ENCODE assay signal across 29 cellular contexts in genomic region chr2:205972113-205972512, GRCh38.
DNase-seq lines count a peak whose midpoint lies in the region; ATAC-seq, FAIRE-seq and TF ChIP-seq lines count a peak whose summit lies in the region.
"Had no signal": no experiment of that assay in that cellular context is flagged by ENCODE, and none has a peak within 500 bp of the region (broad histone marks: within the 10 kb centered on the region; RNA-seq: fewer than 3 reads in every experiment).

No MANE protein-coding gene starts in this region.

- H3K9me3 ChIP-seq in H1 (ENCODE audit: insufficient read depth in 2 of 2, low read depth in 1 of 2, low read length in 1 of 2) (no peaks in the 10 kb centered on the region), aorta (ENCODE audit: control insufficient read depth, low read length) (no peaks in the 10 kb centered on the region)
- H3K9me3 ChIP-seq: right atrium auricular region, SK-N-SH, vagina had no signal

- no peak overlapping the region for H3K56ac ChIP-seq in H1 (replicated peaks; ENCODE audit: insufficient read length, low read depth, low read length)

- H2BK5ac ChIP-seq in H1 (ENCODE audit: low read depth, low read length) = no peak overlapping the region

- H3K9me3 Mint-ChIP-seq in activated CD8-positive, alpha-beta memory T cell treated with anti-CD3 and anti-CD28 coated beads, Interleukin-2, amount 10 ng/mL, durations not matched to agents 7 days and 5 days (ENCODE audit: low read depth) = no peaks in the 10 kb centered on the region
- H3K9me3 Mint-ChIP-seq in osteocyte (ENCODE audit: unreplicated experiment) = no peaks in the 10 kb centered on the region
- no peaks in the 10 kb centered on the region for H3K9me3 Mint-ChIP-seq in activated naive CD8-positive, alpha-beta T cell treated with anti-CD3 and anti-CD28 coated beads, Interleukin-2, amount 50 U/mL, for 24 hours
- H3K9me3 Mint-ChIP-seq: activated CD4-positive, alpha-beta memory T cell treated with anti-CD3 and anti-CD28 coated beads, Interleukin-2, amount 10 ng/mL, durations not matched to agents 7 days and 5 days; activated naive CD8-positive, alpha-beta T cell treated with anti-CD3 and anti-CD28 coated beads for 36 hours; natural killer cell; T-helper 1 cell treated with Interleukin-12 subunit alpha and Interleukin-12 subunit beta and Interleukin-4 antibody, amounts not matched to agents 30 μg/mL and 1 μg/mL, for 36 hours had no signal

- no peak for TF ChIP-seq CTCF in H1 (IDR thresholded peaks at IDR 0.05; ENCODE audit: control extremely low read depth in 1 of 3, insufficient read depth in 1 of 3, low read depth in 1 of 3, low read length in 3 of 3)
- TF ChIP-seq CTCF in osteocyte (IDR thresholded peaks at IDR 0.05) = no peak

- 94% methylated on average over 1 of the region's 1 CpG; no CpG with 5 or more reads in 1 of the 2 experiments for whole genome bisulfite sequencing in H1 (ENCODE audit: extremely low coverage in 1 of 2, insufficient coverage in 1 of 2, insufficient read length in 1 of 2, insufficient replicate concordance in 2 of 2, low coverage in 1 of 2, low lambda C conversion rate in 2 of 2, missing lambda C conversion rate in 1 of 2), 2 experiments
- WGBS in aorta, 2 donors = 82 to 100% methylated on average over 1 of the region's 1 CpG

- FAIRE-seq in H1 (lab: Jason Lieb, UNC) (no peak), GM12891 (lab: Jason Lieb, UNC) (no peak)
- FAIRE-seq: A204.1, astrocyte, endothelial cell of umbilical vein, G401.6, GM19239 had no signal

- H4K8ac ChIP-seq in H1 (ENCODE audit: extremely low read depth, insufficient read depth, low read length) = no peak overlapping the region

- no peak overlapping the region for H2AFZ ChIP-seq in H1 (ENCODE audit: low read length)

- TF ChIP-seq EP300 in H1 (IDR thresholded peaks at IDR 0.05; ENCODE audit: borderline replicate concordance in 1 of 2, low read depth in 2 of 2, low read length in 2 of 2) = no peak

- TF ChIP-seq POLR2A in H1 (IDR thresholded peaks at IDR 0.05; ENCODE audit: control extremely low read depth in 1 of 2, low read depth in 2 of 2, low read length in 2 of 2) (no peak), GM12891 (IDR thresholded peaks at IDR 0.05; ENCODE audit: low read depth, low read length) (no peak)

- TF ChIP-seq RAD21 in H1 (IDR thresholded peaks at IDR 0.05 in 1 of 2, conservative IDR thresholded peaks at IDR 0.05 in 1 of 2; ENCODE audit: low read depth in 2 of 2, low read length in 2 of 2) = no peak

- no peak overlapping the region for H4K91ac ChIP-seq in H1 (replicated peaks; ENCODE audit: insufficient read length, low read length)

- intact Hi-C loops in aorta (cut with DNase I) = no loop called here

- no peaks in the 10 kb centered on the region for H4K20me1 ChIP-seq in H1 (replicated peaks in 1 of 2; ENCODE audit: control insufficient read depth in 1 of 2, insufficient read depth in 2 of 2, low read length in 2 of 2)

- no peak overlapping the region for H3K4ac ChIP-seq in H1 (replicated peaks; ENCODE audit: insufficient read length, low read depth, low read length)

- H2BK120ac ChIP-seq in H1 (replicated peaks; ENCODE audit: low read depth, low read length) = no peak overlapping the region

- peak; percentile 18 for DNase-seq in activated CD8-positive, alpha-beta memory T cell treated with anti-CD3 and anti-CD28 coated beads, Interleukin-2, amount 10 ng/mL, durations not matched to agents 7 days and 5 days
- DNase-seq in activated CD8-positive, alpha-beta memory T cell treated with anti-CD3 and anti-CD28 coated beads, Interleukin-2, amount 50 U/mL, for 4 hours = no peak
- DNase-seq in H1 (ENCODE audit: low read depth in 1 of 2, low spot score in 2 of 2) (no peak), osteocyte (ENCODE audit: extremely low spot score, unreplicated experiment) (peak; percentile 13), T-helper 2 cell (no peak), GM12891 (ENCODE audit: insufficient read length, low spot score) (no peak), aorta (no peak)
- no peak for DNase-seq in activated naive CD8-positive, alpha-beta T cell treated with anti-CD3 and anti-CD28 coated beads, Interleukin-2, amount 50 U/mL, for 24 hours
- DNase-seq: activated CD4-positive, alpha-beta memory T cell treated with anti-CD3 and anti-CD28 coated beads, Interleukin-2, amount 10 ng/mL, durations not matched to agents 7 days and 5 days; activated CD4-positive, alpha-beta T cell treated with anti-CD3 and anti-CD28 coated beads for 1 hour; activated effector memory CD4-positive, alpha-beta T cell treated with Interleukin-2 at 50 U/mL for 16 hours; activated naive CD8-positive, alpha-beta T cell treated with anti-CD3 and anti-CD28 coated beads for 36 hours; Kasumi-1; midbrain; natural killer cell; NCI-H446 treated with DMSO at 0.1 percent for 48 hours; SK-N-SH; stimulated activated CD4-positive, alpha-beta T cell treated with anti-CD3 and anti-CD28 coated beads, Interleukin-12 subunit alpha, Interleukin-12 subunit beta, amount 100 ng/mL, for 4 hours; stimulated activated CD4-positive, alpha-beta T cell treated with anti-CD3 and anti-CD28 coated beads, Interleukin-4, amount 100 ng/mL, for 1 hour; substantia nigra had no signal

- no peak overlapping the region for H3K4me3 ChIP-seq in H1 (ENCODE audit: extremely low read depth in 1 of 4, insufficient read depth in 2 of 4, low read depth in 3 of 4, low read length in 4 of 4)
- H3K4me3 ChIP-seq in aorta (ENCODE audit: low read length in 2 of 2) = no peak overlapping the region
- H3K4me3 ChIP-seq: right atrium auricular region, vagina had no signal

- no peak overlapping the region for H2AK5ac ChIP-seq in H1 (ENCODE audit: low read depth, low read length)

- H3K36me3 ChIP-seq in H1 (ENCODE audit: control insufficient read depth in 2 of 4, insufficient read depth in 4 of 4, low read length in 3 of 4) = 0 out of 8 replicates have a peak, but pooled peaks cover 0 to 2% (median 0%) of the 10 kb centered on the region in 4 experiments
- no peaks in the 10 kb centered on the region for H3K36me3 ChIP-seq in aorta (ENCODE audit: control insufficient read depth in 1 of 2, insufficient read depth in 2 of 2, low read length in 1 of 2)
- H3K36me3 ChIP-seq: right atrium auricular region, vagina had no signal

- H3K79me1 ChIP-seq in H1 (ENCODE audit: low read depth, low read length) = no peaks in the 10 kb centered on the region; the same call in 1 of the 2 replicates

- H3K23me2 ChIP-seq in H1 (ENCODE audit: low read depth, low read length) = no peaks in the 10 kb centered on the region

- H3K4me1 ChIP-seq in H1 (replicated peaks in 1 of 4; ENCODE audit: control insufficient read depth in 3 of 4, insufficient read depth in 4 of 4, low read length in 3 of 4) (peaks cover 0 to 4% (median 2%) of the 10 kb centered on the region in 4 experiments; a peak in 2 of 7 replicates), aorta (ENCODE audit: control insufficient read depth in 1 of 2, insufficient read depth in 2 of 2, low read length in 2 of 2) (no peaks in the 10 kb centered on the region)
- H3K4me1 ChIP-seq: right atrium auricular region, vagina had no signal

- no peak overlapping the region for H3K27ac ChIP-seq in H1 (ENCODE audit: low read depth, low read length)
- no peak overlapping the region for H3K27ac ChIP-seq in aorta (ENCODE audit: low read depth in 1 of 2, low read length in 2 of 2)
- H3K27ac ChIP-seq: right atrium auricular region, vagina had no signal

- H3K27me3 ChIP-seq in H1 (replicated peaks in 1 of 4; ENCODE audit: control insufficient read depth in 3 of 4, extremely low read depth in 1 of 4, insufficient read depth in 3 of 4, low read length in 3 of 4) (no peaks in the 10 kb centered on the region), aorta (ENCODE audit: control insufficient read depth in 1 of 2, insufficient read depth in 2 of 2, low read length in 1 of 2) (no peaks in the 10 kb centered on the region)
- H3K27me3 ChIP-seq: right atrium auricular region, vagina had no signal

- H2BK20ac ChIP-seq in H1 (ENCODE audit: low read length) = peak overlapping the region; percentile 40; the same call in 1 of the 2 replicates

- CTCF ChIA-PET in activated CD8-positive, alpha-beta memory T cell treated with anti-CD3 and anti-CD28 coated beads, Interleukin-2, amount 10 ng/mL, durations not matched to agents 7 days and 5 days (lab: Charles Lee) = interaction anchor here (0.6 kb wide), 1 partner anchor 46 kb away, joined by 3 read pairs; no protein-coding TSS in a partner anchor
- CTCF ChIA-PET in H1 (lab: Charles Lee; ENCODE audit: partially characterized antibody) = interaction anchor here (0.7 to 1.9 kb wide), 8 partner anchors 11 to 182 kb away, joined by 3 to 8 read pairs (median 3); no protein-coding TSS in a partner anchor

- ATAC-seq in activated CD8-positive, alpha-beta memory T cell treated with anti-CD3 and anti-CD28 coated beads, Interleukin-2, amount 10 ng/mL, durations not matched to agents 7 days and 5 days = no peak
- ATAC-seq in activated naive CD8-positive, alpha-beta T cell treated with anti-CD3 and anti-CD28 coated beads, Interleukin-2, amount 50 U/mL, for 24 hours = no peak
- ATAC-seq in aorta (ENCODE audit: low FRiP score) = no peak
- ATAC-seq: natural killer cell had no signal

- POLR2A ChIA-PET in H1 (lab: Charles Lee; ENCODE audit: partially characterized antibody) = interaction anchor here (0.6 to 1.2 kb wide), 3 partner anchors 35 to 165 kb away, joined by 3 to 5 read pairs (median 3); no protein-coding TSS in a partner anchor

- H3K4me3 Mint-ChIP-seq in activated CD8-positive, alpha-beta memory T cell treated with anti-CD3 and anti-CD28 coated beads, Interleukin-2, amount 10 ng/mL, durations not matched to agents 7 days and 5 days = no peak overlapping the region
- H3K4me3 Mint-ChIP-seq in osteocyte (ENCODE audit: unreplicated experiment) = no peak overlapping the region
- H3K4me3 Mint-ChIP-seq in activated naive CD8-positive, alpha-beta T cell treated with anti-CD3 and anti-CD28 coated beads, Interleukin-2, amount 50 U/mL, for 24 hours = no peak overlapping the region
- H3K4me3 Mint-ChIP-seq: activated CD4-positive, alpha-beta memory T cell treated with anti-CD3 and anti-CD28 coated beads, Interleukin-2, amount 10 ng/mL, durations not matched to agents 7 days and 5 days; activated naive CD8-positive, alpha-beta T cell treated with anti-CD3 and anti-CD28 coated beads for 36 hours; B cell; natural killer cell; T-helper 1 cell treated with Interleukin-12 subunit alpha and Interleukin-12 subunit beta and Interleukin-4 antibody, amounts not matched to agents 30 μg/mL and 1 μg/mL, for 36 hours had no signal

- H2BK12ac ChIP-seq in H1 (ENCODE audit: low read depth, low read length) = no peak overlapping the region

- H3K27me3 Mint-ChIP-seq in activated CD8-positive, alpha-beta memory T cell treated with anti-CD3 and anti-CD28 coated beads, Interleukin-2, amount 10 ng/mL, durations not matched to agents 7 days and 5 days = peaks cover 21% of the 10 kb centered on the region
- H3K27me3 Mint-ChIP-seq in osteocyte (ENCODE audit: unreplicated experiment) = peaks cover 21% of the 10 kb centered on the region
- peaks cover 17% of the 10 kb centered on the region for H3K27me3 Mint-ChIP-seq in activated naive CD8-positive, alpha-beta T cell treated with anti-CD3 and anti-CD28 coated beads, Interleukin-2, amount 50 U/mL, for 24 hours

- peaks cover 1% of the 10 kb centered on the region for H3K4me1 Mint-ChIP-seq in activated CD8-positive, alpha-beta memory T cell treated with anti-CD3 and anti-CD28 coated beads, Interleukin-2, amount 10 ng/mL, durations not matched to agents 7 days and 5 days
- H3K4me1 Mint-ChIP-seq in osteocyte (ENCODE audit: unreplicated experiment) = peaks cover 5% of the 10 kb centered on the region
- H3K4me1 Mint-ChIP-seq in activated naive CD8-positive, alpha-beta T cell treated with anti-CD3 and anti-CD28 coated beads, Interleukin-2, amount 50 U/mL, for 24 hours = no peaks in the 10 kb centered on the region
- H3K4me1 Mint-ChIP-seq: activated naive CD8-positive, alpha-beta T cell treated with anti-CD3 and anti-CD28 coated beads for 36 hours; B cell; natural killer cell had no signal

- H3K36me3 Mint-ChIP-seq in activated CD8-positive, alpha-beta memory T cell treated with anti-CD3 and anti-CD28 coated beads, Interleukin-2, amount 10 ng/mL, durations not matched to agents 7 days and 5 days = no peaks in the 10 kb centered on the region
- H3K36me3 Mint-ChIP-seq in osteocyte (ENCODE audit: unreplicated experiment) = no peaks in the 10 kb centered on the region
- no peaks in the 10 kb centered on the region for H3K36me3 Mint-ChIP-seq in activated naive CD8-positive, alpha-beta T cell treated with anti-CD3 and anti-CD28 coated beads, Interleukin-2, amount 50 U/mL, for 24 hours (ENCODE audit: low read depth)
- H3K36me3 Mint-ChIP-seq: activated naive CD8-positive, alpha-beta T cell treated with anti-CD3 and anti-CD28 coated beads for 36 hours; natural killer cell had no signal

- H3K4me2 ChIP-seq in H1 (ENCODE audit: insufficient read depth in 1 of 2, low read depth in 2 of 2, low read length in 2 of 2) = no peak overlapping the region
- H3K4me2 ChIP-seq: SK-N-SH had no signal

- H3K18ac ChIP-seq in H1 (ENCODE audit: extremely low read depth, low read length) = no peak overlapping the region

- no peak overlapping the region for H3K27ac Mint-ChIP-seq in activated CD8-positive, alpha-beta memory T cell treated with anti-CD3 and anti-CD28 coated beads, Interleukin-2, amount 10 ng/mL, durations not matched to agents 7 days and 5 days
- no peak overlapping the region for H3K27ac Mint-ChIP-seq in osteocyte (ENCODE audit: unreplicated experiment)
- no peak overlapping the region for H3K27ac Mint-ChIP-seq in activated naive CD8-positive, alpha-beta T cell treated with anti-CD3 and anti-CD28 coated beads, Interleukin-2, amount 50 U/mL, for 24 hours
- H3K27ac Mint-ChIP-seq: activated CD4-positive, alpha-beta memory T cell treated with anti-CD3 and anti-CD28 coated beads, Interleukin-2, amount 10 ng/mL, durations not matched to agents 7 days and 5 days; activated naive CD8-positive, alpha-beta T cell treated with anti-CD3 and anti-CD28 coated beads for 36 hours; B cell; natural killer cell; T-helper 1 cell treated with Interleukin-12 subunit alpha and Interleukin-12 subunit beta and Interleukin-4 antibody, amounts not matched to agents 30 μg/mL and 1 μg/mL, for 36 hours had no signal

- H3K9ac ChIP-seq in H1 (replicated peaks in 1 of 4; ENCODE audit: extremely low read depth in 1 of 4, low read depth in 3 of 4, low read length in 3 of 4) = no peak overlapping the region
- H3K9ac ChIP-seq: SK-N-SH had no signal

- H3K79me2 ChIP-seq in H1 (ENCODE audit: control insufficient read depth in 1 of 2, insufficient read depth in 2 of 2, low read length in 2 of 2) = no peaks in the 10 kb centered on the region

- H4K5ac ChIP-seq in H1 (ENCODE audit: insufficient read length, low read depth, low read length) = no peak overlapping the region

- no peak overlapping the region for H3K23ac ChIP-seq in H1 (ENCODE audit: insufficient read length)

- H2BK15ac ChIP-seq in H1 (ENCODE audit: low read length) = no peak overlapping the region

- H3K14ac ChIP-seq in H1 (ENCODE audit: insufficient read length) = no peak overlapping the region

Comparison
In these comparisons a context has a peak if more than half of its experiments do, and no peak if none do; other contexts are left out.
1. DNase-seq: peak in activated CD8-positive, alpha-beta memory T cell treated with anti-CD3 and anti-CD28 coated beads, Interleukin-2, amount 10 ng/mL, durations not matched to agents 7 days and 5 days (single experiment) and osteocyte (single experiment); none in activated CD8-positive, alpha-beta memory T cell treated with anti-CD3 and anti-CD28 coated beads, Interleukin-2, amount 50 U/mL, for 4 hours (single experiment), H1 (0 of 2), activated naive CD8-positive, alpha-beta T cell treated with anti-CD3 and anti-CD28 coated beads, Interleukin-2, amount 50 U/mL, for 24 hours (single experiment), T-helper 2 cell (0 of 5), GM12891 (single experiment) and aorta (0 of 2).